In the genomic region with DNA sequence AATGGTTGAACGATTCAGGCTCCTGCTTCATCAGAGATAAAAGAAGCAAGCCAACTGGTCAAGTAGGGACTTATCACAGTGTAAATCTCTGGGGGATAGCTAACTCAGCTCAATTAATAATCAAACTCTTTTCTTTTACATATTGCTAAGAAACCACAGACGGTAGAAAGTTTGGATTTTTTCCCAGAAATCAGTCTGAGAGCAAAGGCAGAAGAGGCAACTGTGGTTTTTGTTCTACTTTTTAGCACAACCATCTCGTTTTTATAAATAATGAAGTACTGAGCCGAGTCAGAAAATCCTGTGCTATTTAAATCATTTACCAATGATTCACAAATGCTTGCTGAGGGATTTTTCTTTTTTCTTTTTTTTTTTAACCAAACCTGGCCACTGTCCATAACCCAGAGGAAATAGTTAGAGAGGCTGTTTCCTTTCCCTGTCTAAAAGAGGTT, we compare ENCODE assay signal across 9 cellular contexts.
A peak's percentile ranks its signal among the peaks of the same experiment; 100 is the strongest.
DNase-seq lines count a peak whose midpoint lies in the region; ATAC-seq lines count a peak whose summit lies in the region.
"Had no signal": no experiment of that assay in that cellular context is flagged by ENCODE, and none has a peak within 500 bp of the region (broad histone marks: within the 10 kb centered on the region; RNA-seq: fewer than 3 reads in every experiment).

No MANE protein-coding gene starts in this region.

- no peak overlapping the region for H3K27ac Mint-ChIP-seq in T-helper 2 cell treated with Interferon-gamma antibody and Interleukin-4, amounts not matched to agents 5 μg/mL and 100 μg/mL, for 36 hours
- H3K27ac Mint-ChIP-seq: activated naive CD4-positive, alpha-beta T cell treated with anti-CD3 and anti-CD28 coated beads for 36 hours had no signal

- H3K9me3 Mint-ChIP-seq in T-helper 2 cell treated with Interferon-gamma antibody and Interleukin-4, amounts not matched to agents 5 μg/mL and 100 μg/mL, for 36 hours, result no peaks in the 10 kb centered on the region

- ATAC-seq in GM21737 (IDR thresholded peaks at IDR 0.05; ENCODE audit: unreplicated experiment), result peak; percentile 63

- no peaks in the 10 kb centered on the region for H3K4me1 Mint-ChIP-seq in T-helper 2 cell treated with Interferon-gamma antibody and Interleukin-4, amounts not matched to agents 5 μg/mL and 100 μg/mL, for 36 hours (ENCODE audit: low read depth)

- DNase-seq in LHCN-M2 (ENCODE audit: low read depth), result peak; percentile 1
- DNase-seq in fibroblast of peridontal ligament (ENCODE audit: extremely low read depth), result peak; percentile 0
- DNase-seq in CD1c-positive myeloid dendritic cell (ENCODE audit: extremely low spot score), result no peak
- DNase-seq in HPDE6-E6E7 (ENCODE audit: extremely low spot score), result no peak
- DNase-seq in SKM-1 treated with dmso at 0.1 percent for 144 hours (lab: John Stamatoyannopoulos, UW; ENCODE audit: unreplicated experiment), result no peak
- no peak for DNase-seq in T-helper 2 cell treated with Interferon-gamma antibody and Interleukin-4, amounts not matched to agents 5 μg/mL and 100 μg/mL, for 36 hours (ENCODE audit: low spot score)
- DNase-seq: activated naive CD4-positive, alpha-beta T cell treated with anti-CD3 and anti-CD28 coated beads for 36 hours; testis had no signal

- H3K36me3 Mint-ChIP-seq in T-helper 2 cell treated with Interferon-gamma antibody and Interleukin-4, amounts not matched to agents 5 μg/mL and 100 μg/mL, for 36 hours (ENCODE audit: low read depth), result no peaks in the 10 kb centered on the region

- no peak overlapping the region for H3K4me3 Mint-ChIP-seq in T-helper 2 cell treated with Interferon-gamma antibody and Interleukin-4, amounts not matched to agents 5 μg/mL and 100 μg/mL, for 36 hours
- H3K4me3 Mint-ChIP-seq: activated naive CD4-positive, alpha-beta T cell treated with anti-CD3 and anti-CD28 coated beads for 36 hours had no signal

- no peaks in the 10 kb centered on the region for H3K27me3 Mint-ChIP-seq in T-helper 2 cell treated with Interferon-gamma antibody and Interleukin-4, amounts not matched to agents 5 μg/mL and 100 μg/mL, for 36 hours (ENCODE audit: low read depth)

Comparison
In these comparisons a context has a peak if more than half of its experiments do, and no peak if none do; other contexts are left out.
1. DNase-seq: peak in LHCN-M2 (single experiment) and fibroblast of peridontal ligament (single experiment); none in CD1c-positive myeloid dendritic cell (single experiment), HPDE6-E6E7 (single experiment), SKM-1 treated with dmso at 0.1 percent for 144 hours (single experiment) and T-helper 2 cell treated with Interferon-gamma antibody and Interleukin-4, amounts not matched to agents 5 μg/mL and 100 μg/mL, for 36 hours (single experiment).